In genomic region chr15:101006931-101007687, GRCh38 we compare ENCODE assay signal across 8 cellular contexts.
DNase-seq lines count a peak whose midpoint lies in the region; ATAC-seq and TF ChIP-seq lines count a peak whose summit lies in the region.

No MANE protein-coding gene starts in this region.

- H3K27me3 Mint-ChIP-seq in activated T-cell treated with anti-CD3 and anti-CD28 coated beads, Interleukin-2, amount 50 U/mL, for 24 hours, result peaks cover 14% of the 10 kb centered on the region
- H3K27me3 Mint-ChIP-seq in naive B cell, result no peaks in the 10 kb centered on the region

- no peak for TF ChIP-seq POLR2A in esophagus squamous epithelium (IDR thresholded peaks at IDR 0.05)

- POLR2A ChIA-PET in AG04450 (lab: Yijun Ruan, JAX), result interaction anchor here (0.5 kb wide), 1 partner anchor 88 kb away, joined by 3 read pairs; the partner anchor contains the start of gene LRRK1
- POLR2A ChIA-PET in PC-3 (lab: Charles Lee; ENCODE audit: unreplicated experiment), result no interaction called here

- H3K9me3 Mint-ChIP-seq in activated T-cell treated with anti-CD3 and anti-CD28 coated beads, Interleukin-2, amount 50 U/mL, for 24 hours, result no peaks in the 10 kb centered on the region
- H3K9me3 Mint-ChIP-seq in naive B cell, result peaks cover 0 to 7% (median 2%) of the 10 kb centered on the region in 7 donors
- H3K9me3 Mint-ChIP-seq in stimulated activated effector memory CD8-positive, alpha-beta T cell treated with anti-CD3 and anti-CD28 coated beads, Interleukin-12 subunit alpha, Interleukin-12 subunit beta, amount 100 ng/mL, for 72 hours, result no peaks in the 10 kb centered on the region

- H3K4me3 ChIP-seq in AG04450 (ENCODE audit: low read depth, low read length), result no peak overlapping the region
- H3K4me3 ChIP-seq in PC-3 (ENCODE audit: low read length), result 0 out of 2 replicates have a peak overlapping the region, but pooled peaks have one; percentile 34
- peak overlapping the region in 1 of 4 donors; percentile 69 for H3K4me3 ChIP-seq in esophagus squamous epithelium

- CTCF ChIA-PET in AG04450 (lab: Charles Lee) (interaction anchor here (0.5 to 6.2 kb wide), 81 partner anchors 9 to 657 kb away, joined by 3 to 251 read pairs (median 5); partner anchors contain the start of genes ALDH1A3, CHSY1 and LRRK1), PC-3 (lab: Charles Lee) (interaction anchor here (0.6 to 1.2 kb wide), 2 partner anchors 28 to 89 kb away, joined by 3 to 18 read pairs; partner anchors contain the start of gene LRRK1)

- intact Hi-C loops in PC-3 (cut with micrococcal nuclease), result loop anchor here (1.0 to 5.0 kb wide), 3 partner anchors 70 to 379 kb away; no protein-coding TSS in a partner anchor
- intact Hi-C loops in esophagus squamous epithelium (cut with DNase I), result loop anchor here (5.0 kb wide), 2 partner anchors 90 to 380 kb away; partner anchors contain the start of gene LRRK1

- H3K27ac ChIP-seq in AG04450 (ENCODE audit: low read depth, low read length), result no peak overlapping the region
- peak overlapping the region; percentile 34 for H3K27ac ChIP-seq in PC-3 (ENCODE audit: low read length)
- H3K27ac ChIP-seq in esophagus squamous epithelium, result no peak overlapping the region

- ATAC-seq in GM18519 (IDR thresholded peaks at IDR 0.05; ENCODE audit: low FRiP score, unreplicated experiment), result peak; percentile 40
- ATAC-seq in PC-3, result peak; percentile 82
- peak; percentile 42 to 52 for ATAC-seq in naive B cell (ENCODE audit: low read depth in 2 of 2)
- ATAC-seq in stimulated activated effector memory CD8-positive, alpha-beta T cell treated with anti-CD3 and anti-CD28 coated beads, Interleukin-12 subunit alpha, Interleukin-12 subunit beta, amount 100 ng/mL, for 72 hours, result peak; percentile 63

- peak overlapping the region; percentile 88 for H3K4me3 Mint-ChIP-seq in activated T-cell treated with anti-CD3 and anti-CD28 coated beads, Interleukin-2, amount 50 U/mL, for 24 hours
- peak overlapping the region; percentile 78 to 94 (median 88) for H3K4me3 Mint-ChIP-seq in naive B cell
- H3K4me3 Mint-ChIP-seq in stimulated activated effector memory CD8-positive, alpha-beta T cell treated with anti-CD3 and anti-CD28 coated beads, Interleukin-12 subunit alpha, Interleukin-12 subunit beta, amount 100 ng/mL, for 72 hours, result peak overlapping the region; percentile 79

- H2AFZ ChIP-seq in PC-3 (ENCODE audit: low read length), result peak overlapping the region; percentile 56; the same call in 1 of the 2 replicates

- peaks cover 3% of the 10 kb centered on the region for H3K36me3 Mint-ChIP-seq in activated T-cell treated with anti-CD3 and anti-CD28 coated beads, Interleukin-2, amount 50 U/mL, for 24 hours (ENCODE audit: low read depth)
- H3K36me3 Mint-ChIP-seq in naive B cell, result peaks cover 7 to 21% of the 10 kb centered on the region in 2 donors
- H3K36me3 Mint-ChIP-seq in stimulated activated effector memory CD8-positive, alpha-beta T cell treated with anti-CD3 and anti-CD28 coated beads, Interleukin-12 subunit alpha, Interleukin-12 subunit beta, amount 100 ng/mL, for 72 hours, result peaks cover 7% of the 10 kb centered on the region

- no peaks in the 10 kb centered on the region for H3F3A ChIP-seq in PC-3 (ENCODE audit: low read length, unreplicated experiment)

- H3K27me3 ChIP-seq in AG04450 (ENCODE audit: control insufficient read depth, insufficient read depth, low read length), result no peaks in the 10 kb centered on the region
- no peaks in the 10 kb centered on the region for H3K27me3 ChIP-seq in PC-3 (ENCODE audit: low read length)
- H3K27me3 ChIP-seq in esophagus squamous epithelium, result no peaks in the 10 kb centered on the region

- H4K20me1 ChIP-seq in PC-3 (ENCODE audit: low read length), result no peaks in the 10 kb centered on the region

- H3K27ac Mint-ChIP-seq in activated T-cell treated with anti-CD3 and anti-CD28 coated beads, Interleukin-2, amount 50 U/mL, for 24 hours, result no peak overlapping the region
- H3K27ac Mint-ChIP-seq in naive B cell, result peak overlapping the region in 1 of 6 donors; percentile 84
- H3K27ac Mint-ChIP-seq in stimulated activated effector memory CD8-positive, alpha-beta T cell treated with anti-CD3 and anti-CD28 coated beads, Interleukin-12 subunit alpha, Interleukin-12 subunit beta, amount 100 ng/mL, for 72 hours, result no peak overlapping the region

- no TSS peak for BruUV-seq in PC-3 (replicated peaks; lab: Mats Ljungman, UMichigan)

- H3K9me2 ChIP-seq in PC-3 (replicated peaks; ENCODE audit: low read length), result no peaks in the 10 kb centered on the region

- H3K4me1 ChIP-seq in PC-3 (ENCODE audit: insufficient read depth, low read length), result peaks cover 14% of the 10 kb centered on the region
- peaks cover 0 to 26% (median 16%) of the 10 kb centered on the region in 3 donors for H3K4me1 ChIP-seq in esophagus squamous epithelium

- no peak overlapping the region for H3K9ac ChIP-seq in PC-3 (ENCODE audit: low read length)

- peak; percentile 95 for TF ChIP-seq CTCF in AG04450 (IDR thresholded peaks at IDR 0.05; ENCODE audit: low read depth, low read length)
- TF ChIP-seq CTCF in PC-3 (conservative IDR thresholded peaks at IDR 0.05; ENCODE audit: low read depth, low read length), result peak; percentile 92
- TF ChIP-seq CTCF in esophagus squamous epithelium (IDR thresholded peaks at IDR 0.05), result peak; percentile 91 to 95 (median 94)

- WGBS in esophagus squamous epithelium, 2 donors, result 17 to 22% methylated on average over 25 to 27 of the region's 27 CpGs

- DNase-seq in AG04450 (ENCODE audit: low read depth, low spot score), result peak; percentile 47
- DNase-seq in HuH-7 (ENCODE audit: low spot score), result peak; percentile 80
- peak; percentile 86 for DNase-seq in PC-3
- DNase-seq in activated T-cell treated with anti-CD3 and anti-CD28 coated beads, Interleukin-2, amount 50 U/mL, for 24 hours, result peak; percentile 76
- DNase-seq in esophagus squamous epithelium (lab: John Stamatoyannopoulos, UW), result no peak
- DNase-seq in naive B cell, result peak; percentile 66
- DNase-seq in stimulated activated effector memory CD8-positive, alpha-beta T cell treated with anti-CD3 and anti-CD28 coated beads, Interleukin-12 subunit alpha, Interleukin-12 subunit beta, amount 100 ng/mL, for 72 hours (ENCODE audit: low spot score in 2 of 2), result peak; percentile 44 to 79

- peak overlapping the region; percentile 58 for H3K4me2 ChIP-seq in PC-3 (ENCODE audit: low read length)

- H3K79me2 ChIP-seq in PC-3 (ENCODE audit: low read length), result no peaks in the 10 kb centered on the region

- H3K36me3 ChIP-seq in PC-3 (ENCODE audit: low read depth, low read length) (peaks cover 12% of the 10 kb centered on the region), esophagus squamous epithelium (peaks cover 0 to 23% (median 0%) of the 10 kb centered on the region in 3 donors)

- peaks cover 22% of the 10 kb centered on the region for H3K4me1 Mint-ChIP-seq in activated T-cell treated with anti-CD3 and anti-CD28 coated beads, Interleukin-2, amount 50 U/mL, for 24 hours (ENCODE audit: low read depth)
- H3K4me1 Mint-ChIP-seq in naive B cell, result peaks cover 15 to 26% (median 21%) of the 10 kb centered on the region in 3 donors
- peaks cover 21% of the 10 kb centered on the region for H3K4me1 Mint-ChIP-seq in stimulated activated effector memory CD8-positive, alpha-beta T cell treated with anti-CD3 and anti-CD28 coated beads, Interleukin-12 subunit alpha, Interleukin-12 subunit beta, amount 100 ng/mL, for 72 hours

- peaks cover 20% of the 10 kb centered on the region for H3K9me3 ChIP-seq in AG04450 (ENCODE audit: control insufficient read depth, insufficient read depth, low read length)
- peaks cover 11% of the 10 kb centered on the region for H3K9me3 ChIP-seq in PC-3 (ENCODE audit: low read length)
- peaks cover 0 to 6% (median 0%) of the 10 kb centered on the region in 3 donors for H3K9me3 ChIP-seq in esophagus squamous epithelium
